Comparison of ENCODE assay signal across 25 cellular contexts in genomic region chr1:193118194-193118593, GRCh38.
"Had no signal": no experiment of that assay in that cellular context is flagged by ENCODE, and none has a peak within 500 bp of the region (broad histone marks: within the 10 kb centered on the region; RNA-seq: fewer than 3 reads in every experiment).

No MANE protein-coding gene starts in this region.

- H3K4me3 Mint-ChIP-seq: mesothelial cell of epicardium; natural killer cell; nephron progenitor cell; stimulated activated naive B cell treated with anti-CD40 and anti-IgM and Interleukin-4, amounts not matched to agents 10 μg/mL and 1 μg/mL and 100 μg/mL, for 72 hours had no signal

- H3K36me3 Mint-ChIP-seq: mesothelial cell of epicardium, naive B cell, natural killer cell had no signal

- ATAC-seq: natural killer cell; right lobe of liver; stimulated activated naive B cell treated with anti-CD40 and anti-IgM and Interleukin-4, amounts not matched to agents 10 μg/mL and 1 μg/mL and 100 μg/mL, for 72 hours; stimulated activated naive CD8-positive, alpha-beta T cell treated with anti-CD3 and anti-CD28 coated beads, Interleukin-15, Interleukin-2, amounts not matched to agents 100 U/mL and 50 U/mL, for 24 hours had no signal

- H3K4me2 ChIP-seq: smooth muscle cell had no signal

- H3K9me3 Mint-ChIP-seq: mesothelial cell of epicardium, naive B cell, natural killer cell, nephron progenitor cell had no signal

- H3K27ac ChIP-seq: left ventricle myocardium inferior, ovary, right atrium auricular region, right lobe of liver, stomach, testis, thyroid gland, transverse colon, upper lobe of left lung, vagina had no signal

- H3K27ac Mint-ChIP-seq: mesothelial cell of epicardium; nephron progenitor cell; progenitor cell of endocrine pancreas; stimulated activated naive B cell treated with anti-CD40 and anti-IgM and Interleukin-4, amounts not matched to agents 10 μg/mL and 1 μg/mL and 100 μg/mL, for 72 hours had no signal

- H3K27me3 Mint-ChIP-seq: naive B cell; stimulated activated naive B cell treated with anti-CD40 and anti-IgM and Interleukin-4, amounts not matched to agents 10 μg/mL and 1 μg/mL and 100 μg/mL, for 72 hours had no signal

- H3K27me3 ChIP-seq: ovary, right atrium auricular region, right lobe of liver, stomach, testis, thyroid gland, transverse colon, upper lobe of left lung, vagina had no signal

- H3K9me3 ChIP-seq: left ventricle myocardium inferior, ovary, right atrium auricular region, right lobe of liver, stomach, testis, thyroid gland, transverse colon, upper lobe of left lung, vagina had no signal

- H3K4me3 ChIP-seq: left ventricle myocardium inferior, lung, ovary, right atrium auricular region, right lobe of liver, smooth muscle cell, stomach, testis, thyroid gland, transverse colon, upper lobe of left lung, vagina had no signal

- H3K36me3 ChIP-seq: left ventricle myocardium inferior, ovary, right atrium auricular region, right lobe of liver, stomach, thyroid gland, transverse colon, upper lobe of left lung, vagina had no signal

- DNase-seq: islet precursor cell; left ventricle myocardium inferior; mesendoderm; naive B cell; natural killer cell; nephron progenitor cell; ovary; right lobe of liver; stimulated activated CD4-positive, alpha-beta T cell treated with anti-CD3 and anti-CD28 coated beads, Interleukin-1b, Interleukin-23, amount 100 ng/mL, for 48 hours; stimulated activated CD4-positive, alpha-beta T cell treated with anti-CD3 and anti-CD28 coated beads, Interleukin-2, amount 100 ng/mL, for 48 hours; stimulated activated CD4-positive, alpha-beta T cell treated with anti-CD3 and anti-CD28 coated beads, Interleukin-4, amount 100 ng/mL, for 4 hours; stimulated activated CD8-positive, alpha-beta memory T cell treated with anti-CD3 and anti-CD28 coated beads, Interleukin-4, amount 100 ng/mL, for 48 hours; stimulated activated naive B cell treated with anti-CD40 and anti-IgM and Interleukin-4, amounts not matched to agents 10 μg/mL and 1 μg/mL and 100 μg/mL, for 72 hours; stimulated activated naive CD8-positive, alpha-beta T cell treated with anti-CD3 and anti-CD28 coated beads, Interleukin-15, Interleukin-2, amounts not matched to agents 100 U/mL and 50 U/mL, for 24 hours; stomach; testis; thyroid gland; transverse colon; upper lobe of left lung had no signal
